ENCODE assay signal across 22 cellular contexts in the genomic region with DNA sequence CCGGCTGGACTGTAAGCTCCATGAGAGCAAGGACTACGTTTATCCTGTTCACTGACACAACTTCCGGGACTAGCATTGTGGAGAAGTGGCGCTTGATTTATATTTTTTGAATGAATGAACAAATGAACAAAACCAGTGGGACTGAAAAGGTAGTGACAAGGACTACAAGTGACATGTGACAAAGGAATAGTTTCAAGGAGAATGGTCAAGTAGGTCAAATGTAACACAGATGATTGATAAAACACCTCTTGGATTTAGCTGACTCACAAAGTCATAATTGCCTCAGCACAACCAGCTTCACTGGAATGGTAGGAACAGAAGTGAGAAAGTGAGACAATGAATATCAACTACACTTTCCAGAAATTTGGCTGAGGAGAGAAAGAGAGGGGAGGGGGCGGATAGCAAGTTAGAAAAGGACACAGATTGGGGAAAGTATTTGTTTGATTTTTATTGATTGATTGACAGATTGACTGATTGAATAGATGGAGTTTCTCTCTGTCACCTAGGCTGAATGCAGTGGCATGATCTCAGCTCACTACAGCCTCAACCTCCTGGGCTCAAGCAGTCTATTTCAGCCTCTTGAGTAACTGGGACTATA. TPM values are rescaled to one million over a fixed set of nuclear protein-coding genes. Genes with fewer than 3 reads are reported as not detected.
A peak's percentile ranks its signal among the peaks of the same experiment; 100 is the strongest.
DNase-seq lines count a peak whose midpoint lies in the region; ATAC-seq and TF ChIP-seq lines count a peak whose summit lies in the region.
"Had no signal": no experiment of that assay in that cellular context is flagged by ENCODE, and none has a peak within 500 bp of the region (broad histone marks: within the 10 kb centered on the region; RNA-seq: fewer than 3 reads in every experiment).

No MANE protein-coding gene starts in this region.

- no peak for TF ChIP-seq POLR2A in spleen (IDR thresholded peaks at IDR 0.05)

- H3K4me3 ChIP-seq in HL-60 (replicated peaks; ENCODE audit: insufficient read depth, low read length) (no peak overlapping the region), spleen (peak overlapping the region in 1 of 8 donors; percentile 14)
- H3K4me3 ChIP-seq: heart right ventricle, pancreas, upper lobe of right lung had no signal

- TF ChIP-seq CTCF in HL-60 (IDR thresholded peaks at IDR 0.05; ENCODE audit: insufficient read depth, low read length) (no peak), spleen (IDR thresholded peaks at IDR 0.05 in 8 of 11, conservative IDR thresholded peaks at IDR 0.05 in 3 of 11) (no peak)

- no peak overlapping the region for H3K4me3 Mint-ChIP-seq in activated T-cell treated with anti-CD3 and anti-CD28 coated beads, Interleukin-2, amount 50 U/mL, for 24 hours
- H3K4me3 Mint-ChIP-seq in dendritic cell treated with granulocyte-macrophage colony-stimulating factor and Interleukin-4, amounts not matched to agents 40 ng/mL and 50 ng/mL, for 4 days = no peak overlapping the region
- H3K4me3 Mint-ChIP-seq: activated CD4-positive, alpha-beta T cell treated with anti-CD3 and anti-CD28 coated beads, Interleukin-2, amount 10 ng/mL, durations not matched to agents 7 days and 5 days; CD4-positive, alpha-beta T cell; immature natural killer cell had no signal

- H3K9me3 Mint-ChIP-seq in activated T-cell treated with anti-CD3 and anti-CD28 coated beads, Interleukin-2, amount 50 U/mL, for 24 hours = no peaks in the 10 kb centered on the region
- no peaks in the 10 kb centered on the region for H3K9me3 Mint-ChIP-seq in dendritic cell treated with granulocyte-macrophage colony-stimulating factor and Interleukin-4, amounts not matched to agents 40 ng/mL and 50 ng/mL, for 4 days
- H3K9me3 Mint-ChIP-seq: activated CD4-positive, alpha-beta T cell treated with anti-CD3 and anti-CD28 coated beads, Interleukin-2, amount 10 ng/mL, durations not matched to agents 7 days and 5 days; CD4-positive, alpha-beta T cell; immature natural killer cell had no signal

- H3K27me3 ChIP-seq in HL-60 (ENCODE audit: insufficient read depth, poor library complexity, severe bottlenecking) (no peaks in the 10 kb centered on the region), spleen (replicated peaks in 1 of 7) (no peaks in the 10 kb centered on the region)
- H3K27me3 ChIP-seq: heart right ventricle, pancreas, upper lobe of right lung had no signal

- no peak for DNase-seq in activated T-cell treated with anti-CD3 and anti-CD28 coated beads, Interleukin-2, amount 50 U/mL, for 24 hours
- DNase-seq in activated T-cell treated with anti-CD3 and anti-CD28 coated beads for 4 hours (no peak), HL-60 (ENCODE audit: low read depth in 1 of 2, low spot score in 1 of 2) (no peak), spleen (no peak), NCI-H2107 treated with DMSO at 0.1 percent for 48 hours (lab: John Stamatoyannopoulos, UW; ENCODE audit: unreplicated experiment) (no peak)
- no peak for DNase-seq in stimulated activated CD4-positive, alpha-beta T cell treated with anti-CD3 and anti-CD28 coated beads, Interleukin-15, amount 100 ng/mL, for 24 hours
- DNase-seq: activated CD4-positive, alpha-beta T cell treated with anti-CD3 and anti-CD28 coated beads, Interleukin-2, amount 10 ng/mL, durations not matched to agents 7 days and 5 days; activated CD8-positive, alpha-beta memory T cell treated with anti-CD3 and anti-CD28 coated beads, Interleukin-2, amount 50 U/mL, for 4 hours; activated naive CD4-positive, alpha-beta T cell; CD4-positive, alpha-beta T cell; DMS79; heart right ventricle; immature natural killer cell; KBM-7; NCI-H2081; NCI-H510A treated with DMSO at 0.1 percent for 48 hours; pancreas; stimulated activated CD4-positive, alpha-beta T cell treated with anti-CD3 and anti-CD28 coated beads, Interleukin-2, amount 100 ng/mL, for 24 hours; upper lobe of right lung had no signal

- peaks cover 85% of the 10 kb centered on the region for H3K36me3 Mint-ChIP-seq in activated T-cell treated with anti-CD3 and anti-CD28 coated beads, Interleukin-2, amount 50 U/mL, for 24 hours (ENCODE audit: low read depth)
- H3K36me3 Mint-ChIP-seq in dendritic cell treated with granulocyte-macrophage colony-stimulating factor and Interleukin-4, amounts not matched to agents 40 ng/mL and 50 ng/mL, for 4 days (ENCODE audit: low read depth) = peaks cover 54% of the 10 kb centered on the region

- H3K27ac ChIP-seq in HL-60 (replicated peaks) (peak overlapping the region; percentile 86), spleen (peak overlapping the region in 7 of 8 donors; percentile 6 to 85 (median 78))
- H3K27ac ChIP-seq: pancreas, upper lobe of right lung had no signal

- WGBS in spleen, 5 donors = 79 to 98% (median 90%) methylated on average over 5 of the region's 5 CpGs

- peaks cover 11 to 100% (median 53%) of the 10 kb centered on the region in 6 donors for H3K4me1 ChIP-seq in spleen

- H3K9me3 ChIP-seq in spleen = no peaks in the 10 kb centered on the region
- H3K9me3 ChIP-seq: heart right ventricle, pancreas, upper lobe of right lung had no signal

- H3K36me3 ChIP-seq in spleen = peaks cover 0 to 59% (median 7%) of the 10 kb centered on the region in 6 donors
- H3K36me3 ChIP-seq: pancreas had no signal

- H3K4me1 Mint-ChIP-seq in activated T-cell treated with anti-CD3 and anti-CD28 coated beads, Interleukin-2, amount 50 U/mL, for 24 hours (ENCODE audit: low read depth) = peaks cover 55% of the 10 kb centered on the region
- H3K4me1 Mint-ChIP-seq in dendritic cell treated with granulocyte-macrophage colony-stimulating factor and Interleukin-4, amounts not matched to agents 40 ng/mL and 50 ng/mL, for 4 days (ENCODE audit: low read depth) = peaks cover 60% of the 10 kb centered on the region

- H3K27me3 Mint-ChIP-seq in activated T-cell treated with anti-CD3 and anti-CD28 coated beads, Interleukin-2, amount 50 U/mL, for 24 hours = no peaks in the 10 kb centered on the region
- H3K27me3 Mint-ChIP-seq in dendritic cell treated with granulocyte-macrophage colony-stimulating factor and Interleukin-4, amounts not matched to agents 40 ng/mL and 50 ng/mL, for 4 days = no peaks in the 10 kb centered on the region
- H3K27me3 Mint-ChIP-seq: activated CD4-positive, alpha-beta T cell treated with anti-CD3 and anti-CD28 coated beads, Interleukin-2, amount 10 ng/mL, durations not matched to agents 7 days and 5 days; CD4-positive, alpha-beta T cell had no signal

- intact Hi-C loops in dendritic cell treated with granulocyte-macrophage colony-stimulating factor and Interleukin-4, amounts not matched to agents 40 ng/mL and 50 ng/mL, for 4 days (cut with micrococcal nuclease) = no loop called here
- intact Hi-C loops in spleen (cut with DNase I; ENCODE audit: low total_unique reads) = no loop called here

- ATAC-seq in GM19035 (IDR thresholded peaks at IDR 0.05; ENCODE audit: unreplicated experiment) = no peak
- ATAC-seq: HCT116, heart right ventricle, pancreas had no signal

- peak overlapping the region; percentile 31 for H3K27ac Mint-ChIP-seq in activated T-cell treated with anti-CD3 and anti-CD28 coated beads, Interleukin-2, amount 50 U/mL, for 24 hours
- peak overlapping the region; percentile 62 for H3K27ac Mint-ChIP-seq in dendritic cell treated with granulocyte-macrophage colony-stimulating factor and Interleukin-4, amounts not matched to agents 40 ng/mL and 50 ng/mL, for 4 days
- H3K27ac Mint-ChIP-seq: activated CD4-positive, alpha-beta T cell treated with anti-CD3 and anti-CD28 coated beads, Interleukin-2, amount 10 ng/mL, durations not matched to agents 7 days and 5 days; CD4-positive, alpha-beta T cell had no signal

RNA-seq across cellular contexts. Expression of a gene that starts 14.2 kb away (rescaled TPM):
- 10 to 100 TPM in 6 of 7 donors, 1 to 10 TPM in 1; 9.3 to 49.8 (median 26.6) TPM for total RNA-seq in spleen
- polyA plus RNA-seq in spleen = 1 to 10 TPM; 1.3 to 3.1 (median 1.5) TPM

RNA-seq across cellular contexts. Expression of a gene that starts 37.1 kb away (rescaled TPM):
- total RNA-seq in spleen = 10 to 100 TPM in 5 of 7 donors, 1 to 10 TPM in 2; 8.0 to 13.4 (median 10.9) TPM
- polyA plus RNA-seq in spleen = 10 to 100 TPM in 1 of 3 donors, 1 to 10 TPM in 2; 7.5 to 12.2 (median 9.9) TPM

RNA-seq across cellular contexts. Expression of a gene that starts 37.6 kb away (rescaled TPM):
- total RNA-seq in spleen = 10 to 100 TPM; 15.9 to 31.1 (median 19.5) TPM
- polyA plus RNA-seq in spleen = 10 to 100 TPM; 18.1 to 38.5 (median 23.1) TPM

RNA-seq across cellular contexts. Expression of a gene that starts 51.5 kb away (rescaled TPM):
- total RNA-seq in spleen = 1 to 10 TPM; 1.8 to 9.2 (median 3.1) TPM
- 1 to 10 TPM; 1.4 to 2.3 (median 1.8) TPM for polyA plus RNA-seq in spleen
